ENCODE assay signal across 9 cellular contexts in the genomic region with DNA sequence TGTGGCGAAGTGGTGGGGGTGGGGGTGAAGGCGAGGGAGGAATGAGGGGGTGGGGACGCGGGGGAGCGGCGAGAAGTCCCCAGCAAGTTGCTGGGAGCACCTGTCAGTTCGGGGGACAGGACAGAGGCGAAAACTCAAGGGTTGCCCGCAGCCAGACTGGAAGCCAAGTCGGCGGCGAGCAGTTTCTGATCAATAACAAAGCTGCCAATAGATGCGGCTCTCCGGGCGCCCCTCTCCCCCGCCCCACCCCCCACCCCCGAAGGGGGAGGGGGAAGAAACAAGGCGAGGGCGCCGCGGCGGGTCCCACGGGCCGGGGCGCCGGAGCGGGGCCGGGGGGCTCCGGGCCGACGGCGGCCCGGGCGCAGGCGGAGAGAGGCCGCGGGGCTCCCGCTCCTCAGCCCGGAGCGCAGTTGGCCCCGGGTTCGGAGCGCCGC. TPM values are rescaled to one million over a fixed set of nuclear protein-coding genes. Genes with fewer than 3 reads are reported as not detected.
A peak's percentile ranks its signal among the peaks of the same experiment; 100 is the strongest.
DNase-seq lines count a peak whose midpoint lies in the region; ATAC-seq, FAIRE-seq and TF ChIP-seq lines count a peak whose summit lies in the region.
"Had no signal": no experiment of that assay in that cellular context is flagged by ENCODE, and none has a peak within 500 bp of the region (broad histone marks: within the 10 kb centered on the region; RNA-seq: fewer than 3 reads in every experiment).

No MANE protein-coding gene starts in this region.

- H3K9me3 ChIP-seq in astrocyte (ENCODE audit: insufficient read depth, low read depth, low read length) (no peaks in the 10 kb centered on the region), kidney (ENCODE audit: control insufficient read depth in 1 of 2, low read length in 2 of 2) (no peaks in the 10 kb centered on the region), stomach smooth muscle (ENCODE audit: control insufficient read depth in 2 of 2, low read length in 2 of 2) (no peaks in the 10 kb centered on the region)

- TF ChIP-seq CTCF in astrocyte (IDR thresholded peaks at IDR 0.05; ENCODE audit: insufficient read depth, low read depth, low read length) (no peak), kidney (IDR thresholded peaks at IDR 0.05; ENCODE audit: borderline replicate concordance, extremely low read depth, insufficient read depth) (no peak)

- peak overlapping the region; percentile 93 for H3K27ac ChIP-seq in astrocyte (ENCODE audit: low read depth, low read length)
- peak overlapping the region; percentile 68 to 80 for H3K27ac ChIP-seq in kidney (ENCODE audit: low read depth in 2 of 2, low read length in 2 of 2)
- peak overlapping the region; percentile 86 for H3K27ac ChIP-seq in stomach smooth muscle (ENCODE audit: low read length)

- no peaks in the 10 kb centered on the region for H3K9me3 Mint-ChIP-seq in astrocyte (ENCODE audit: unreplicated experiment)

- no peak overlapping the region for H2AFZ ChIP-seq in astrocyte (ENCODE audit: low read depth, low read length)

- H3K4me3 Mint-ChIP-seq in astrocyte (ENCODE audit: unreplicated experiment) = peak overlapping the region; percentile 99

- peaks cover 59% of the 10 kb centered on the region for H3K4me1 ChIP-seq in astrocyte (ENCODE audit: insufficient read depth, low read length)
- H3K4me1 ChIP-seq in kidney (ENCODE audit: control insufficient read depth in 1 of 2, insufficient read depth in 1 of 2, low read depth in 1 of 2, low read length in 2 of 2) = peaks cover 3 to 6% of the 10 kb centered on the region in 2 donors
- H3K4me1 ChIP-seq in stomach smooth muscle (ENCODE audit: control insufficient read depth, insufficient read depth, low read length) = peaks cover 22% of the 10 kb centered on the region

- H4K20me1 ChIP-seq in astrocyte (ENCODE audit: insufficient read depth, low read length) = peaks cover 16% of the 10 kb centered on the region

- peaks cover 48% of the 10 kb centered on the region for H3K79me2 ChIP-seq in astrocyte (ENCODE audit: insufficient read depth, low read length)

- peaks cover 49% of the 10 kb centered on the region for H3K4me1 Mint-ChIP-seq in astrocyte (ENCODE audit: low read depth, unreplicated experiment)

- H3K4me3 ChIP-seq in astrocyte (ENCODE audit: insufficient read depth, low read depth, low read length) = peak overlapping the region; percentile 100
- H3K4me3 ChIP-seq in kidney (ENCODE audit: low read length in 2 of 2) = peak overlapping the region; percentile 84 to 92
- peak overlapping the region; percentile 93 to 97 for H3K4me3 ChIP-seq in stomach smooth muscle (ENCODE audit: low read length in 2 of 2)

- no peak for FAIRE-seq in astrocyte (lab: Jason Lieb, UNC)
- FAIRE-seq in kidney (lab: Jason Lieb, UNC) = no peak
- FAIRE-seq: G401.6 had no signal

- H3K4me2 ChIP-seq in astrocyte (ENCODE audit: low read length) = peak overlapping the region; percentile 92

- H3K36me3 ChIP-seq in astrocyte (ENCODE audit: insufficient read depth, low read length) (no peaks in the 10 kb centered on the region), kidney (ENCODE audit: control insufficient read depth in 1 of 2, insufficient read depth in 2 of 2, low read length in 2 of 2) (no peaks in the 10 kb centered on the region), stomach smooth muscle (ENCODE audit: control insufficient read depth in 2 of 2, insufficient read depth in 2 of 2, low read length in 2 of 2) (no peaks in the 10 kb centered on the region)

- no peaks in the 10 kb centered on the region for H3K27me3 ChIP-seq in astrocyte (ENCODE audit: insufficient read depth, low read length)
- no peaks in the 10 kb centered on the region for H3K27me3 ChIP-seq in stomach smooth muscle (ENCODE audit: control insufficient read depth in 1 of 2, insufficient read depth in 2 of 2, low read length in 2 of 2)

- peak overlapping the region; percentile 99 for H3K27ac Mint-ChIP-seq in astrocyte (ENCODE audit: unreplicated experiment)

- H3K36me3 Mint-ChIP-seq in astrocyte (ENCODE audit: low read depth, unreplicated experiment) = no peaks in the 10 kb centered on the region

- intact Hi-C loops in Right ventricle myocardium superior (cut with DNase I) (no loop called here), cardiac septum (cut with DNase I) (loop anchor here (2.0 to 10.0 kb wide), 6 partner anchors 28 to 676 kb away; a partner anchor contains a TSS), kidney (cut with DNase I) (no loop called here)

- peak; percentile 16 for ATAC-seq in Right ventricle myocardium superior (ENCODE audit: poor library complexity)
- no peak for ATAC-seq in HG03469 (IDR thresholded peaks at IDR 0.05; ENCODE audit: unreplicated experiment)

- no peaks in the 10 kb centered on the region for H3K27me3 Mint-ChIP-seq in astrocyte (ENCODE audit: low read depth, unreplicated experiment)

- DNase-seq in Right ventricle myocardium superior (peak; percentile 55), cardiac septum (ENCODE audit: low spot score) (no peak), astrocyte (ENCODE audit: low read depth) (no peak), kidney (peak; percentile 73), SIG-M5 (lab: John Stamatoyannopoulos, UW) (no peak), NCI-H226 (no peak)

- H3K9ac ChIP-seq in astrocyte (ENCODE audit: low read length) (peak overlapping the region; percentile 99), kidney (ENCODE audit: low read length in 2 of 2) (peak overlapping the region; percentile 75 to 84), stomach smooth muscle (ENCODE audit: low read length in 2 of 2) (peak overlapping the region; percentile 83 to 94)

RNA-seq across cellular contexts. Expression of a gene that starts 0.4 kb away (rescaled TPM):
- total RNA-seq in Right ventricle myocardium superior = 14.9 TPM
- total RNA-seq in cardiac septum = 16.9 TPM
- 167 and 188 TPM in 2 replicates for total RNA-seq in astrocyte
- 37.6 TPM for total RNA-seq in kidney
- polyA plus RNA-seq in kidney (ENCODE audit: insufficient read depth, low read depth, low replicate concordance) = 12.3 TPM

Comparison
In these comparisons a context has a peak if more than half of its experiments do, and no peak if none do; other contexts are left out.
1. DNase-seq: peak in Right ventricle myocardium superior (single experiment) and kidney (single experiment); none in cardiac septum (single experiment), astrocyte (single experiment), SIG-M5 (single experiment) and NCI-H226 (single experiment).
2. Peak in every context shown above with its lines, with median percentiles within 50 percentile points of each other: H3K27ac ChIP-seq, H3K4me3 ChIP-seq and H3K9ac ChIP-seq.